Comparison of ENCODE assay signal across 9 cellular contexts in genomic region chr13:48500652-48501197, GRCh38. TPM values are rescaled to one million over a fixed set of nuclear protein-coding genes. Genes with fewer than 3 reads are reported as not detected.
DNase-seq lines count a peak whose midpoint lies in the region; ATAC-seq, FAIRE-seq and TF ChIP-seq lines count a peak whose summit lies in the region.
"Had no signal": no experiment of that assay in that cellular context is flagged by ENCODE, and none has a peak within 500 bp of the region (broad histone marks: within the 10 kb centered on the region; RNA-seq: fewer than 3 reads in every experiment).

No MANE protein-coding gene starts in this region.

- no peak for TF ChIP-seq CTCF in activated CD8-positive, alpha-beta T cell treated with anti-CD3 and anti-CD28 coated beads for 36 hours (IDR thresholded peaks at IDR 0.05)
- TF ChIP-seq CTCF in astrocyte (IDR thresholded peaks at IDR 0.05; ENCODE audit: insufficient read depth, low read depth, low read length) (no peak), glutamatergic neuron (IDR thresholded peaks at IDR 0.05; ENCODE audit: partially characterized antibody, unreplicated experiment) (no peak)

- no peak overlapping the region for H3K27ac Mint-ChIP-seq in activated CD8-positive, alpha-beta T cell treated with anti-CD3 and anti-CD28 coated beads for 36 hours
- H3K27ac Mint-ChIP-seq in activated CD8-positive, alpha-beta T cell treated with anti-CD3 and anti-CD28 coated beads, Interleukin-2, amount 10 ng/mL, durations not matched to agents 7 days and 5 days, result no peak overlapping the region
- peak overlapping the region; percentile 88 for H3K27ac Mint-ChIP-seq in astrocyte (ENCODE audit: unreplicated experiment)
- no peak overlapping the region for H3K27ac Mint-ChIP-seq in memory B cell
- no peak overlapping the region for H3K27ac Mint-ChIP-seq in glutamatergic neuron (ENCODE audit: unreplicated experiment)

- FAIRE-seq in HTR-8/SVneo (lab: Jason Lieb, UNC) (no peak), astrocyte (lab: Jason Lieb, UNC) (peak; percentile 93)
- FAIRE-seq: G401.6 had no signal

- no peaks in the 10 kb centered on the region for H4K20me1 ChIP-seq in astrocyte (ENCODE audit: insufficient read depth, low read length)

- no peaks in the 10 kb centered on the region for H3K27me3 Mint-ChIP-seq in activated CD8-positive, alpha-beta T cell treated with anti-CD3 and anti-CD28 coated beads for 36 hours
- H3K27me3 Mint-ChIP-seq in activated CD8-positive, alpha-beta T cell treated with anti-CD3 and anti-CD28 coated beads, Interleukin-2, amount 10 ng/mL, durations not matched to agents 7 days and 5 days (ENCODE audit: low read depth), result no peaks in the 10 kb centered on the region
- no peaks in the 10 kb centered on the region for H3K27me3 Mint-ChIP-seq in astrocyte (ENCODE audit: low read depth, unreplicated experiment)
- H3K27me3 Mint-ChIP-seq in memory B cell, result peaks cover 4% of the 10 kb centered on the region
- H3K27me3 Mint-ChIP-seq in glutamatergic neuron (ENCODE audit: unreplicated experiment), result no peaks in the 10 kb centered on the region

- H3K4me3 ChIP-seq in astrocyte (ENCODE audit: insufficient read depth, low read depth, low read length), result no peak overlapping the region

- CTCF ChIA-PET in activated CD8-positive, alpha-beta T cell treated with anti-CD3 and anti-CD28 coated beads for 36 hours (lab: Charles Lee), result no interaction called here
- CTCF ChIA-PET in activated CD8-positive, alpha-beta T cell treated with anti-CD3 and anti-CD28 coated beads, Interleukin-2, amount 10 ng/mL, durations not matched to agents 7 days and 5 days (lab: Charles Lee), result interaction anchor here (1.8 kb wide), 1 partner anchor 166 kb away, joined by 4 read pairs; no protein-coding TSS in a partner anchor

- no peaks in the 10 kb centered on the region for H3K79me2 ChIP-seq in astrocyte (ENCODE audit: insufficient read depth, low read length)

- no peak for DNase-seq in activated CD8-positive, alpha-beta T cell treated with anti-CD3 and anti-CD28 coated beads for 36 hours
- DNase-seq in activated CD8-positive, alpha-beta T cell treated with anti-CD3 and anti-CD28 coated beads, Interleukin-2, amount 10 ng/mL, durations not matched to agents 7 days and 5 days, result no peak
- DNase-seq in HTR-8/SVneo (ENCODE audit: insufficient read length, low spot score) (peak; percentile 5), astrocyte (ENCODE audit: low read depth) (peak; percentile 84), memory B cell (ENCODE audit: low spot score in 2 of 2) (no peak), glutamatergic neuron (no peak), activated T-cell treated with anti-CD3 and anti-CD28 coated beads for 4 hours (no peak)
- DNase-seq in stimulated activated naive CD4-positive, alpha-beta T cell treated with Interleukin-2 at 50 U/mL for 16 hours (lab: John Stamatoyannopoulos, UW), result no peak

- ATAC-seq in activated CD8-positive, alpha-beta T cell treated with anti-CD3 and anti-CD28 coated beads for 36 hours, result peak; percentile 21
- no peak for ATAC-seq in activated CD8-positive, alpha-beta T cell treated with anti-CD3 and anti-CD28 coated beads, Interleukin-2, amount 10 ng/mL, durations not matched to agents 7 days and 5 days
- ATAC-seq in memory B cell (ENCODE audit: low read depth), result peak; percentile 66

- H2AFZ ChIP-seq in astrocyte (ENCODE audit: low read depth, low read length), result no peak overlapping the region

- no peaks in the 10 kb centered on the region for H3K9me3 ChIP-seq in astrocyte (ENCODE audit: insufficient read depth, low read depth, low read length)

- POLR2A ChIA-PET in activated CD8-positive, alpha-beta T cell treated with anti-CD3 and anti-CD28 coated beads for 36 hours (lab: Charles Lee), result interaction anchor here (1.3 kb wide), 1 partner anchor 8 kb away, joined by 5 read pairs; no protein-coding TSS in a partner anchor
- POLR2A ChIA-PET in activated CD8-positive, alpha-beta T cell treated with anti-CD3 and anti-CD28 coated beads, Interleukin-2, amount 10 ng/mL, durations not matched to agents 7 days and 5 days (lab: Charles Lee), result interaction anchor here (0.6 to 1.4 kb wide), 2 partner anchors 32 to 166 kb away, joined by 3 to 7 read pairs; partner anchors contain the start of gene RCBTB2

- H3K27me3 ChIP-seq in astrocyte (ENCODE audit: insufficient read depth, low read length), result no peaks in the 10 kb centered on the region

- H3K27ac ChIP-seq in astrocyte (ENCODE audit: low read depth, low read length), result no peak overlapping the region

- no peak overlapping the region for H3K4me2 ChIP-seq in astrocyte (ENCODE audit: low read length)

- intact Hi-C loops in activated CD8-positive, alpha-beta T cell treated with anti-CD3 and anti-CD28 coated beads for 36 hours (cut with micrococcal nuclease), result loop anchor here (10.0 kb wide), 1 partner anchor 266 kb away; the partner anchor contains the start of gene ITM2B

- no peaks in the 10 kb centered on the region for H3K36me3 Mint-ChIP-seq in activated CD8-positive, alpha-beta T cell treated with anti-CD3 and anti-CD28 coated beads for 36 hours (ENCODE audit: low read depth)
- peaks cover 79% of the 10 kb centered on the region for H3K36me3 Mint-ChIP-seq in activated CD8-positive, alpha-beta T cell treated with anti-CD3 and anti-CD28 coated beads, Interleukin-2, amount 10 ng/mL, durations not matched to agents 7 days and 5 days (ENCODE audit: low read depth)
- peaks cover 2% of the 10 kb centered on the region for H3K36me3 Mint-ChIP-seq in astrocyte (ENCODE audit: low read depth, unreplicated experiment)
- H3K36me3 Mint-ChIP-seq in memory B cell, result no peaks in the 10 kb centered on the region
- H3K36me3 Mint-ChIP-seq in glutamatergic neuron (ENCODE audit: unreplicated experiment), result no peaks in the 10 kb centered on the region

- no peak overlapping the region for H3K4me3 Mint-ChIP-seq in activated CD8-positive, alpha-beta T cell treated with anti-CD3 and anti-CD28 coated beads for 36 hours
- H3K4me3 Mint-ChIP-seq in activated CD8-positive, alpha-beta T cell treated with anti-CD3 and anti-CD28 coated beads, Interleukin-2, amount 10 ng/mL, durations not matched to agents 7 days and 5 days, result no peak overlapping the region
- H3K4me3 Mint-ChIP-seq in astrocyte (ENCODE audit: unreplicated experiment), result no peak overlapping the region
- H3K4me3 Mint-ChIP-seq in memory B cell, result no peak overlapping the region
- no peak overlapping the region for H3K4me3 Mint-ChIP-seq in glutamatergic neuron (ENCODE audit: unreplicated experiment)

- peaks cover 35% of the 10 kb centered on the region for H3K4me1 Mint-ChIP-seq in activated CD8-positive, alpha-beta T cell treated with anti-CD3 and anti-CD28 coated beads for 36 hours (ENCODE audit: low read depth)
- H3K4me1 Mint-ChIP-seq in activated CD8-positive, alpha-beta T cell treated with anti-CD3 and anti-CD28 coated beads, Interleukin-2, amount 10 ng/mL, durations not matched to agents 7 days and 5 days (ENCODE audit: low read depth), result peaks cover 94% of the 10 kb centered on the region
- H3K4me1 Mint-ChIP-seq in astrocyte (ENCODE audit: low read depth, unreplicated experiment), result peaks cover 40% of the 10 kb centered on the region
- peaks cover 26% of the 10 kb centered on the region for H3K4me1 Mint-ChIP-seq in memory B cell
- no peaks in the 10 kb centered on the region for H3K4me1 Mint-ChIP-seq in glutamatergic neuron (ENCODE audit: low read depth, unreplicated experiment)

- H3K9me3 Mint-ChIP-seq in activated CD8-positive, alpha-beta T cell treated with anti-CD3 and anti-CD28 coated beads for 36 hours, result peaks cover 3% of the 10 kb centered on the region
- H3K9me3 Mint-ChIP-seq in activated CD8-positive, alpha-beta T cell treated with anti-CD3 and anti-CD28 coated beads, Interleukin-2, amount 10 ng/mL, durations not matched to agents 7 days and 5 days (ENCODE audit: insufficient read depth), result peaks cover 7% of the 10 kb centered on the region
- no peaks in the 10 kb centered on the region for H3K9me3 Mint-ChIP-seq in astrocyte (ENCODE audit: unreplicated experiment)
- H3K9me3 Mint-ChIP-seq in memory B cell, result no peaks in the 10 kb centered on the region
- no peaks in the 10 kb centered on the region for H3K9me3 Mint-ChIP-seq in glutamatergic neuron (ENCODE audit: unreplicated experiment)

- H3K4me1 ChIP-seq in astrocyte (ENCODE audit: insufficient read depth, low read length), result peaks cover 3% of the 10 kb centered on the region

- H3K9ac ChIP-seq in astrocyte (ENCODE audit: low read length), result no peak overlapping the region

- H3K36me3 ChIP-seq in astrocyte (ENCODE audit: insufficient read depth, low read length), result no peaks in the 10 kb centered on the region

RNA-seq across cellular contexts. Expression of gene RCBTB2, which starts 32.2 kb away (rescaled TPM):
- total RNA-seq in activated CD8-positive, alpha-beta T cell treated with anti-CD3 and anti-CD28 coated beads for 36 hours, result 1 to 10 TPM; 1.6 to 2.2 TPM
- total RNA-seq in activated CD8-positive, alpha-beta T cell treated with anti-CD3 and anti-CD28 coated beads, Interleukin-2, amount 10 ng/mL, durations not matched to agents 7 days and 5 days, result 10 to 100 TPM; 31.0 to 31.5 TPM
- total RNA-seq in astrocyte (4.3 and 4.8 TPM in 2 replicates), glutamatergic neuron (ENCODE audit: unreplicated experiment) (7.4 TPM)

Comparison
In these comparisons a context has a peak if more than half of its experiments do, and no peak if none do; other contexts are left out.
1. DNase-seq: peak in HTR-8/SVneo (single experiment) and astrocyte (single experiment); none in activated CD8-positive, alpha-beta T cell treated with anti-CD3 and anti-CD28 coated beads for 36 hours (single experiment), activated CD8-positive, alpha-beta T cell treated with anti-CD3 and anti-CD28 coated beads, Interleukin-2, amount 10 ng/mL, durations not matched to agents 7 days and 5 days (single experiment), memory B cell (0 of 2), glutamatergic neuron (single experiment), stimulated activated naive CD4-positive, alpha-beta T cell treated with Interleukin-2 at 50 U/mL for 16 hours (single experiment) and activated T-cell treated with anti-CD3 and anti-CD28 coated beads for 4 hours (single experiment).